In genomic region chr6:30614044-30614842, GRCh38 we compare ENCODE assay signal across 8 cellular contexts. TPM values are rescaled to one million over a fixed set of nuclear protein-coding genes. Genes with fewer than 3 reads are reported as not detected.
DNase-seq lines count a peak whose midpoint lies in the region; ATAC-seq and TF ChIP-seq lines count a peak whose summit lies in the region.

No MANE protein-coding gene starts in this region.

- H3K4me3 ChIP-seq in Loucy (ENCODE audit: low read length, poor library complexity, severe bottlenecking), result peak overlapping the region; percentile 83

- peaks cover 21% of the 10 kb centered on the region for H3K36me3 Mint-ChIP-seq in chondrocyte (ENCODE audit: low read depth)
- H3K36me3 Mint-ChIP-seq in natural killer cell treated with Interleukin-12 subunit alpha and Interleukin-12 subunit beta and Interleukin-15 and Interleukin-18, amount 100 ng/mL, for 72 hours, result peaks cover 54% of the 10 kb centered on the region

- peaks cover 62% of the 10 kb centered on the region for H3K4me1 Mint-ChIP-seq in chondrocyte (ENCODE audit: low read depth)
- H3K4me1 Mint-ChIP-seq in natural killer cell treated with Interleukin-12 subunit alpha and Interleukin-12 subunit beta and Interleukin-15 and Interleukin-18, amount 100 ng/mL, for 72 hours (ENCODE audit: low read depth in 2 of 2), result peaks cover 70 to 78% of the 10 kb centered on the region in 2 donors

- no peaks in the 10 kb centered on the region for H3K27me3 Mint-ChIP-seq in chondrocyte (ENCODE audit: low read depth)
- H3K27me3 Mint-ChIP-seq in natural killer cell treated with Interleukin-12 subunit alpha and Interleukin-12 subunit beta and Interleukin-15 and Interleukin-18, amount 100 ng/mL, for 72 hours, result no peaks in the 10 kb centered on the region

- peak overlapping the region; percentile 99 for H3K4me3 Mint-ChIP-seq in chondrocyte (ENCODE audit: unreplicated experiment)
- H3K4me3 Mint-ChIP-seq in natural killer cell treated with Interleukin-12 subunit alpha and Interleukin-12 subunit beta and Interleukin-15 and Interleukin-18, amount 100 ng/mL, for 72 hours, result peak overlapping the region; percentile 94

- H3K9me3 ChIP-seq in Loucy (ENCODE audit: insufficient read depth, low read depth, low read length), result no peaks in the 10 kb centered on the region

- peaks cover 17% of the 10 kb centered on the region for H3K36me3 ChIP-seq in Loucy (ENCODE audit: insufficient read depth, low read length)

- peak overlapping the region; percentile 83 for H3K4me2 ChIP-seq in Loucy (ENCODE audit: low read depth, low read length, poor library complexity, severe bottlenecking)

- ATAC-seq in natural killer cell treated with Interleukin-12 subunit alpha and Interleukin-12 subunit beta and Interleukin-15 and Interleukin-18, amount 100 ng/mL, for 72 hours, result no peak
- ATAC-seq in GM21390 (IDR thresholded peaks at IDR 0.05; ENCODE audit: unreplicated experiment), result no peak

- H3K79me2 ChIP-seq in Loucy (ENCODE audit: insufficient read depth, low read length), result peaks cover 70% of the 10 kb centered on the region

- H3K9me2 ChIP-seq in Loucy (replicated peaks; ENCODE audit: low read depth, low read length), result no peaks in the 10 kb centered on the region

- H3K9ac ChIP-seq in Loucy (ENCODE audit: low read depth, low read length, poor library complexity, severe bottlenecking), result peak overlapping the region; percentile 98

- H3K27ac ChIP-seq in C4-2B, result peak overlapping the region; percentile 60; the same call in 1 of the 2 replicates

- H3F3A ChIP-seq in Loucy (ENCODE audit: low read depth), result peaks cover 12% of the 10 kb centered on the region; the same call in 1 of the 2 replicates

- H3K9me3 Mint-ChIP-seq in chondrocyte (ENCODE audit: low read depth), result no peaks in the 10 kb centered on the region
- no peaks in the 10 kb centered on the region for H3K9me3 Mint-ChIP-seq in natural killer cell treated with Interleukin-12 subunit alpha and Interleukin-12 subunit beta and Interleukin-15 and Interleukin-18, amount 100 ng/mL, for 72 hours

- H3K4me1 ChIP-seq in Loucy (ENCODE audit: insufficient read depth, low read length, poor library complexity, severe bottlenecking), result peaks cover 29% of the 10 kb centered on the region

- no peak for DNase-seq in chondrocyte (ENCODE audit: low spot score)
- DNase-seq in natural killer cell treated with Interleukin-12 subunit alpha and Interleukin-12 subunit beta and Interleukin-15 and Interleukin-18, amount 100 ng/mL, for 72 hours (ENCODE audit: low spot score), result no peak
- no peak for DNase-seq in GM10266 (ENCODE audit: extremely low spot score)
- DNase-seq in cortex of kidney (lab: John Stamatoyannopoulos, UW), result no peak
- no peak for DNase-seq in activated effector memory CD4-positive, alpha-beta T cell treated with anti-CD3 and anti-CD28 coated beads, Interleukin-2, amount 50 U/mL, for 16 hours

- peak overlapping the region; percentile 100 for H3K27ac Mint-ChIP-seq in chondrocyte (ENCODE audit: unreplicated experiment)
- H3K27ac Mint-ChIP-seq in natural killer cell treated with Interleukin-12 subunit alpha and Interleukin-12 subunit beta and Interleukin-15 and Interleukin-18, amount 100 ng/mL, for 72 hours, result peak overlapping the region; percentile 95 to 98

- H4K20me1 ChIP-seq in Loucy (ENCODE audit: insufficient read depth, low read length, poor library complexity, severe bottlenecking), result peaks cover 55% of the 10 kb centered on the region

- TF ChIP-seq CTCF in C4-2B (conservative IDR thresholded peaks at IDR 0.05) (no peak), Loucy (conservative IDR thresholded peaks at IDR 0.05; ENCODE audit: low read length) (no peak), chondrocyte (IDR thresholded peaks at IDR 0.05) (no peak), GM10266 (IDR thresholded peaks at IDR 0.05; ENCODE audit: control insufficient read depth, insufficient read depth, low read depth, missing control alignments) (no peak)

- peaks cover 19% of the 10 kb centered on the region for H3K27me3 ChIP-seq in Loucy (ENCODE audit: insufficient read depth, low read length, poor library complexity, severe bottlenecking)

- no peak overlapping the region for H2AFZ ChIP-seq in Loucy (ENCODE audit: low read length)

RNA-seq across cellular contexts. Expression of gene PPP1R10, which starts 2.8 kb away (rescaled TPM):
- 57.1 to 64.5 TPM (median 58.2 TPM) in 3 replicates for total RNA-seq in chondrocyte
- total RNA-seq in natural killer cell treated with Interleukin-12 subunit alpha and Interleukin-12 subunit beta and Interleukin-15 and Interleukin-18, amount 100 ng/mL, for 72 hours, result 100 to 1,000 TPM in 1 of 2 donors, 10 to 100 TPM in 1; 97.9 to 119 TPM

RNA-seq across cellular contexts. Expression of gene MRPS18B, which starts 3.4 kb away (rescaled TPM):
- 23.3 to 25.4 TPM (median 24.7 TPM) in 3 replicates for total RNA-seq in chondrocyte
- total RNA-seq in natural killer cell treated with Interleukin-12 subunit alpha and Interleukin-12 subunit beta and Interleukin-15 and Interleukin-18, amount 100 ng/mL, for 72 hours, result 10 to 100 TPM; 43.9 to 58.4 TPM

RNA-seq across cellular contexts. Expression of gene ATAT1, which starts 12.4 kb away (rescaled TPM):
- 11.4 to 18.7 TPM (median 12.5 TPM) in 3 replicates for total RNA-seq in chondrocyte
- 10 to 100 TPM in 1 of 2 donors, 1 to 10 TPM in 1; 7.3 to 15.8 TPM for total RNA-seq in natural killer cell treated with Interleukin-12 subunit alpha and Interleukin-12 subunit beta and Interleukin-15 and Interleukin-18, amount 100 ng/mL, for 72 hours

RNA-seq across cellular contexts. Expression of gene C6orf136, which starts 32.7 kb away (rescaled TPM):
- total RNA-seq in chondrocyte, result 11.5 to 18.3 TPM (median 13.4 TPM) in 3 replicates
- 10 to 100 TPM; 29.6 to 32.5 TPM for total RNA-seq in natural killer cell treated with Interleukin-12 subunit alpha and Interleukin-12 subunit beta and Interleukin-15 and Interleukin-18, amount 100 ng/mL, for 72 hours

RNA-seq across cellular contexts. Expression of gene ABCF1, which starts 43.0 kb away (rescaled TPM):
- total RNA-seq in chondrocyte, result 51.9 to 66.1 TPM (median 53.0 TPM) in 3 replicates
- 100 to 1,000 TPM in 1 of 2 donors, 10 to 100 TPM in 1; 94.8 to 122 TPM for total RNA-seq in natural killer cell treated with Interleukin-12 subunit alpha and Interleukin-12 subunit beta and Interleukin-15 and Interleukin-18, amount 100 ng/mL, for 72 hours
